8 cellular contexts compared by ENCODE assay signal in genomic region chr14:45083622-45083978, GRCh38. TPM values are rescaled to one million over a fixed set of nuclear protein-coding genes. Genes with fewer than 3 reads are reported as not detected.
A peak's percentile ranks its signal among the peaks of the same experiment; 100 is the strongest.
DNase-seq lines count a peak whose midpoint lies in the region; ATAC-seq, FAIRE-seq and TF ChIP-seq lines count a peak whose summit lies in the region.

No MANE protein-coding gene starts in this region.

- H2BK5ac ChIP-seq in mesenchymal stem cell (ENCODE audit: low read depth, low read length, poor library complexity, severe bottlenecking) = no peak overlapping the region

- TF ChIP-seq POLR2A in A549 (IDR thresholded peaks at IDR 0.05; ENCODE audit: low read length) = no peak
- no peak for TF ChIP-seq POLR2A in vagina (IDR thresholded peaks at IDR 0.05)

- H2AFZ ChIP-seq in mesenchymal stem cell (ENCODE audit: low read depth, low read length) = peak overlapping the region; percentile 58

- TF ChIP-seq CTCF in A549 (IDR thresholded peaks at IDR 0.05) (no peak), HFF-Myc (IDR thresholded peaks at IDR 0.05; ENCODE audit: low read depth, low read length, missing control alignments) (no peak), vagina (IDR thresholded peaks at IDR 0.05) (no peak)

- peak overlapping the region; percentile 80 for H3K4me2 ChIP-seq in A549
- H3K4me2 ChIP-seq in mesenchymal stem cell (ENCODE audit: low read length, poor library complexity, severe bottlenecking) = peak overlapping the region; percentile 82

- H3K23ac ChIP-seq in mesenchymal stem cell (ENCODE audit: low read length in 2 of 2) = no peak overlapping the region

- WGBS in A549 (ENCODE audit: missing lambda C conversion rate) = under 1% methylated on average over 10 of the region's 11 CpGs
- 5% methylated on average over 6 of the region's 11 CpGs for WGBS in mesenchymal stem cell

- H3K9me3 ChIP-seq in A549 = no peaks in the 10 kb centered on the region
- H3K9me3 ChIP-seq in mesenchymal stem cell (ENCODE audit: control insufficient read depth, low read length) = no peaks in the 10 kb centered on the region
- no peaks in the 10 kb centered on the region for H3K9me3 ChIP-seq in vagina

- H3K36me3 ChIP-seq in mesenchymal stem cell (ENCODE audit: control insufficient read depth in 1 of 2, insufficient read depth in 2 of 2, low read depth in 1 of 2, low read length in 2 of 2) = no peaks in the 10 kb centered on the region
- no peaks in the 10 kb centered on the region for H3K36me3 ChIP-seq in vagina

- no peak for TF ChIP-seq RAD21 in A549 (conservative IDR thresholded peaks at IDR 0.05 in 1 of 2, IDR thresholded peaks at IDR 0.05 in 1 of 2)

- H3K14ac ChIP-seq in mesenchymal stem cell (ENCODE audit: low read length in 2 of 2) = no peak overlapping the region

- H3K79me1 ChIP-seq in mesenchymal stem cell (replicated peaks; ENCODE audit: low read length, poor library complexity, severe bottlenecking) = no peaks in the 10 kb centered on the region

- intact Hi-C loops in vagina (cut with DNase I) = no loop called here

- peak overlapping the region in 1 of 2 experiments; percentile 16 for H3K18ac ChIP-seq in mesenchymal stem cell (ENCODE audit: low read depth in 1 of 2, low read length in 2 of 2)

- no peak overlapping the region for H4K91ac ChIP-seq in mesenchymal stem cell (ENCODE audit: low read length)

- CTCF ChIA-PET in A549 (lab: Yijun Ruan, JAX) = no interaction called here

- H3K9ac ChIP-seq in mesenchymal stem cell (ENCODE audit: low read length) = peak overlapping the region; percentile 87

- H3K4me1 ChIP-seq in A549 (peaks cover 40% of the 10 kb centered on the region), mesenchymal stem cell (ENCODE audit: control insufficient read depth, insufficient read depth, low read depth, low read length) (peaks cover 5% of the 10 kb centered on the region), vagina (peaks cover 46% of the 10 kb centered on the region)

- ATAC-seq in A549 = peak in 1 of 2 experiments; percentile 4; a peak in 1 of 6 replicates
- ATAC-seq in HG03139 (IDR thresholded peaks at IDR 0.05; ENCODE audit: unreplicated experiment) = no peak

- TF ChIP-seq EP300 in A549 (IDR thresholded peaks at IDR 0.05) = no peak

- no peak overlapping the region for H2BK15ac ChIP-seq in mesenchymal stem cell (ENCODE audit: low read depth, poor library complexity, severe bottlenecking)

- FAIRE-seq in A549 (lab: Jason Lieb, UNC) = no peak

- peak overlapping the region; percentile 1 for H4K8ac ChIP-seq in mesenchymal stem cell (ENCODE audit: low read length)

- DNase-seq in A549 (ENCODE audit: low read depth in 1 of 2, low spot score in 1 of 2) (no peak), HFF-Myc (ENCODE audit: extremely low read depth, low read depth) (no peak), mesenchymal stem cell (no peak), vagina (ENCODE audit: extremely low spot score in 2 of 2) (no peak), GOT3 (lab: John Stamatoyannopoulos, UW) (no peak), C1 segment of cervical spinal cord (lab: John Stamatoyannopoulos, UW) (no peak)

- peak overlapping the region; percentile 60 for H3K4me3 ChIP-seq in A549
- H3K4me3 ChIP-seq in HFF-Myc (replicated peaks; ENCODE audit: low read depth, low read length) = peak overlapping the region; percentile 79
- peak overlapping the region; percentile 69 to 91 for H3K4me3 ChIP-seq in mesenchymal stem cell (ENCODE audit: insufficient read depth in 1 of 2, low read depth in 1 of 2, low read length in 2 of 2)
- peak overlapping the region; percentile 67 to 79 for H3K4me3 ChIP-seq in vagina

- peak overlapping the region; percentile 58 to 86 for H3K27ac ChIP-seq in A549
- H3K27ac ChIP-seq in angular gyrus (ENCODE audit: low read depth, low read length) = peak overlapping the region; percentile 51
- no peak overlapping the region for H3K27ac ChIP-seq in mesenchymal stem cell (ENCODE audit: low read length, poor library complexity, severe bottlenecking)
- peak overlapping the region; percentile 88 for H3K27ac ChIP-seq in vagina

- no peak overlapping the region for H2AK5ac ChIP-seq in mesenchymal stem cell (ENCODE audit: low read length, severe bottlenecking)

- POLR2A ChIA-PET in A549 (lab: Yijun Ruan, JAX) = interaction anchor here (1.0 to 2.0 kb wide), 3 partner anchors 30 to 122 kb away, joined by 5 to 8 read pairs (median 6); partner anchors contain the start of genes KLHL28 and TOGARAM1

- H2BK12ac ChIP-seq in mesenchymal stem cell (ENCODE audit: low read length in 2 of 2) = no peak overlapping the region

- peak overlapping the region in 1 of 2 experiments; percentile 63 for H3K4ac ChIP-seq in mesenchymal stem cell (ENCODE audit: low read depth in 1 of 2, low read length in 2 of 2)

- H3K27me3 ChIP-seq in mesenchymal stem cell (ENCODE audit: control insufficient read depth in 1 of 2, insufficient read depth in 1 of 2, low read length in 2 of 2) = no peaks in the 10 kb centered on the region
- H3K27me3 ChIP-seq in vagina = no peaks in the 10 kb centered on the region

- H2BK120ac ChIP-seq in mesenchymal stem cell (ENCODE audit: low read depth, low read length) = no peak overlapping the region

TF ChIP-seq in A549, 52 proteins besides CTCF, POLR2A, EP300 and RAD21:
- TF ChIP-seq MAFK (IDR thresholded peaks at IDR 0.05; ENCODE audit: partially characterized antibody) (no peak), RNF2 (IDR thresholded peaks at IDR 0.05; ENCODE audit: borderline replicate concordance, low read depth) (no peak), SREBF2 (IDR thresholded peaks at IDR 0.05) (no peak), HOXB5 (CRISPR knock-in tag; IDR thresholded peaks at IDR 0.05) (no peak), CHD4 (IDR thresholded peaks at IDR 0.05; ENCODE audit: borderline replicate concordance) (no peak), JUN (IDR thresholded peaks at IDR 0.05) (no peak), SMC3 (IDR thresholded peaks at IDR 0.05) (no peak), EHMT2 (IDR thresholded peaks at IDR 0.05; ENCODE audit: low read depth) (no peak), KDM1A (IDR thresholded peaks at IDR 0.05; ENCODE audit: low read depth) (no peak), ESRRA (IDR thresholded peaks at IDR 0.05; ENCODE audit: borderline replicate concordance, low read length) (no peak), ZSCAN20 (CRISPR knock-in tag; IDR thresholded peaks at IDR 0.05) (no peak), PBX3 (IDR thresholded peaks at IDR 0.05) (no peak), NFE2L2 (conservative IDR thresholded peaks at IDR 0.05; ENCODE audit: low read length) (no peak), MAX (IDR thresholded peaks at IDR 0.05) (no peak), BHLHE40 (IDR thresholded peaks at IDR 0.05; ENCODE audit: low read depth, low read length) (no peak), HOXA7 (CRISPR knock-in tag; IDR thresholded peaks at IDR 0.05) (no peak), CBX8 (IDR thresholded peaks at IDR 0.05) (no peak), ATOH8 (CRISPR knock-in tag; IDR thresholded peaks at IDR 0.05; ENCODE audit: low read depth) (no peak), NR3C1 (IDR thresholded peaks at IDR 0.05) (no peak)

RNA-seq across cellular contexts. Expression of gene PRPF39, which starts 0.3 kb away (rescaled TPM):
- 47.3 and 57.5 TPM in 2 replicates for polyA plus RNA-seq in A549 (2011; rRNA removed)
- polyA plus RNA-seq in A549 (2012; cell fraction: cytosol; rRNA removed) = 11.9 and 12.0 TPM in 2 replicates
- polyA plus RNA-seq in A549 (2012; cell fraction: nucleus; rRNA removed) = 33.5 and 34.5 TPM in 2 replicates
- polyA plus RNA-seq in A549 (2017; fragmentation: RNase III; extraction: RNeasy Plus Mini Kit Qiagen cat#74134 plus additional on column Dnase treatment) = 24.4 to 25.5 TPM (median 24.5 TPM) in 3 replicates
- polyA minus RNA-seq in A549 (2011; rRNA and poly(A)+ RNA removed) = 37.6 and 60.2 TPM in 2 replicates
- 18.4 TPM for polyA plus RNA-seq in mesenchymal stem cell (2013, experiment 1 of 2)
- polyA plus RNA-seq in mesenchymal stem cell (2013, experiment 2 of 2) = 19.2 TPM
- total RNA-seq in vagina = 29.7 TPM

RNA-seq across cellular contexts. Expression of gene FKBP3, which starts 50.7 kb away (rescaled TPM):
- polyA plus RNA-seq in A549 (2011; rRNA removed) = 106 and 202 TPM in 2 replicates
- polyA plus RNA-seq in A549 (2012; cell fraction: cytosol; rRNA removed) = 39.9 and 52.1 TPM in 2 replicates
- polyA plus RNA-seq in A549 (2012; cell fraction: nucleus; rRNA removed) = 11.7 and 17.5 TPM in 2 replicates
- 155 to 159 TPM (median 158 TPM) in 3 replicates for polyA plus RNA-seq in A549 (2017; fragmentation: RNase III; extraction: RNeasy Plus Mini Kit Qiagen cat#74134 plus additional on column Dnase treatment)
- polyA minus RNA-seq in A549 (2011; rRNA and poly(A)+ RNA removed) = 7.6 and 9.9 TPM in 2 replicates
- polyA plus RNA-seq in mesenchymal stem cell (2013, experiment 1 of 2) = 107 TPM
- polyA plus RNA-seq in mesenchymal stem cell (2013, experiment 2 of 2) = 106 TPM
- 37.1 TPM for total RNA-seq in vagina

RNA-seq across cellular contexts. Expression of gene FANCM, which starts 52.1 kb away (rescaled TPM):
- 5.7 and 8.8 TPM in 2 replicates for polyA plus RNA-seq in A549 (2011; rRNA removed)
- polyA plus RNA-seq in A549 (2012; cell fraction: cytosol; rRNA removed) = 2.1 TPM in 2 replicates
- 3.0 and 4.2 TPM in 2 replicates for polyA plus RNA-seq in A549 (2012; cell fraction: nucleus; rRNA removed)
- polyA plus RNA-seq in A549 (2017; fragmentation: RNase III; extraction: RNeasy Plus Mini Kit Qiagen cat#74134 plus additional on column Dnase treatment) = 5.7 to 7.0 TPM (median 6.1 TPM) in 3 replicates
- polyA minus RNA-seq in A549 (2011; rRNA and poly(A)+ RNA removed) = 11.6 and 12.3 TPM in 2 replicates
- polyA plus RNA-seq in mesenchymal stem cell (2013, experiment 1 of 2) = 1.3 TPM
- 1.5 TPM for polyA plus RNA-seq in mesenchymal stem cell (2013, experiment 2 of 2)
- total RNA-seq in vagina = 2.9 TPM
